In genomic region chr9:123336455-123336854, GRCh38 we compare ENCODE assay signal across 24 cellular contexts. TPM values are rescaled to one million over a fixed set of nuclear protein-coding genes. Genes with fewer than 3 reads are reported as not detected.
DNase-seq lines count a peak whose midpoint lies in the region; ATAC-seq, FAIRE-seq and TF ChIP-seq lines count a peak whose summit lies in the region.
"Had no signal": no experiment of that assay in that cellular context is flagged by ENCODE, and none has a peak within 500 bp of the region (broad histone marks: within the 10 kb centered on the region; RNA-seq: fewer than 3 reads in every experiment).

No MANE protein-coding gene starts in this region.

- H3K27me3 Mint-ChIP-seq in memory B cell: no peaks in the 10 kb centered on the region
- H3K27me3 Mint-ChIP-seq: activated naive CD8-positive, alpha-beta T cell treated with anti-CD3 and anti-CD28 coated beads for 36 hours; activated T-helper 17 cell treated with anti-CD3 and anti-CD28 coated beads, Interleukin-2, amount 50 U/mL, for 72 hours had no signal

- no peak for FAIRE-seq in bronchial epithelial cell (lab: Jason Lieb, UNC)
- FAIRE-seq: A549, urothelium cell line had no signal

- peak overlapping the region; percentile 48 for H3K27ac Mint-ChIP-seq in memory B cell
- H3K27ac Mint-ChIP-seq: activated naive CD8-positive, alpha-beta T cell treated with anti-CD3 and anti-CD28 coated beads for 36 hours; activated T-helper 17 cell treated with anti-CD3 and anti-CD28 coated beads, Interleukin-2, amount 50 U/mL, for 72 hours had no signal

- no TSS peak for BruUV-seq in A673 (replicated peaks; lab: Mats Ljungman, UMichigan)

- no peaks in the 10 kb centered on the region for H3K9me3 Mint-ChIP-seq in memory B cell
- H3K9me3 Mint-ChIP-seq: activated naive CD8-positive, alpha-beta T cell treated with anti-CD3 and anti-CD28 coated beads for 36 hours; activated T-helper 17 cell treated with anti-CD3 and anti-CD28 coated beads, Interleukin-2, amount 50 U/mL, for 72 hours had no signal

- in situ Hi-C loops in gastrocnemius medialis (cut with MboI; ENCODE audit: low sequenced_read_pairs in 4 of 4): loop anchor here in 3 of 4 donors (25.0 kb wide), 3 partner anchors 149 to 249 kb away; no protein-coding TSS in a partner anchor

- TF ChIP-seq POLR2A in gastrocnemius medialis (IDR thresholded peaks at IDR 0.05): no peak

- H3K27me3 ChIP-seq in A673 (replicated peaks; ENCODE audit: insufficient read depth, low read depth, low read length, poor library complexity) (no peaks in the 10 kb centered on the region), bronchial epithelial cell (ENCODE audit: control insufficient read depth, insufficient read depth, low read length) (no peaks in the 10 kb centered on the region), gastrocnemius medialis (no peaks in the 10 kb centered on the region)
- H3K27me3 ChIP-seq: SJCRH30 had no signal

- CTCF ChIA-PET in A673 (lab: Charles Lee): no interaction called here

- no peak overlapping the region for H3K4me3 Mint-ChIP-seq in memory B cell
- H3K4me3 Mint-ChIP-seq: activated naive CD8-positive, alpha-beta T cell treated with anti-CD3 and anti-CD28 coated beads for 36 hours; activated T-helper 17 cell treated with anti-CD3 and anti-CD28 coated beads, Interleukin-2, amount 50 U/mL, for 72 hours had no signal

- peaks cover 42% of the 10 kb centered on the region for H3K4me1 ChIP-seq in A673 (ENCODE audit: insufficient read depth, low read length, poor library complexity, severe bottlenecking)
- peaks cover 4 to 5% of the 10 kb centered on the region in 2 donors for H3K4me1 ChIP-seq in gastrocnemius medialis
- H3K4me1 ChIP-seq: A549 had no signal

- H3K27ac ChIP-seq in A673 (ENCODE audit: low read depth, low read length, poor library complexity, severe bottlenecking) (peak overlapping the region; percentile 72), gastrocnemius medialis (no peak overlapping the region)
- H3K27ac ChIP-seq: A549, SJCRH30 had no signal

- intact Hi-C loops in A673 (cut with micrococcal nuclease; ENCODE audit: unreplicated experiment): no loop called here
- intact Hi-C loops in gastrocnemius medialis (cut with DNase I; ENCODE audit: low total_unique reads): no loop called here

- ATAC-seq in memory B cell (ENCODE audit: low read depth): no peak
- no peak for ATAC-seq in gastrocnemius medialis
- ATAC-seq: A549; activated T-helper 17 cell treated with anti-CD3 and anti-CD28 coated beads, Interleukin-2, amount 50 U/mL, for 72 hours; left cardiac atrium had no signal

- no peaks in the 10 kb centered on the region for H3K9me3 ChIP-seq in A673 (ENCODE audit: low read depth, low read length, poor library complexity, severe bottlenecking)
- H3K9me3 ChIP-seq in gastrocnemius medialis: no peaks in the 10 kb centered on the region
- H3K9me3 ChIP-seq: A549, SJCRH30 had no signal

- H3K36me3 Mint-ChIP-seq in memory B cell: no peaks in the 10 kb centered on the region
- H3K36me3 Mint-ChIP-seq: activated naive CD8-positive, alpha-beta T cell treated with anti-CD3 and anti-CD28 coated beads for 36 hours had no signal

- TF ChIP-seq CTCF in A673 (conservative IDR thresholded peaks at IDR 0.05; ENCODE audit: low read depth, low read length): no peak
- TF ChIP-seq CTCF in bronchial epithelial cell (IDR thresholded peaks at IDR 0.05; ENCODE audit: insufficient read depth, low read length, severe bottlenecking): no peak
- TF ChIP-seq CTCF in gastrocnemius medialis (IDR thresholded peaks at IDR 0.05 in 4 of 5, conservative IDR thresholded peaks at IDR 0.05 in 1 of 5): no peak

- H3K4me3 ChIP-seq in A673 (ENCODE audit: low read depth, low read length, poor library complexity, severe bottlenecking) (no peak overlapping the region), bronchial epithelial cell (ENCODE audit: low read depth, low read length) (no peak overlapping the region), gastrocnemius medialis (no peak overlapping the region)
- H3K4me3 ChIP-seq: A549, SJCRH30 had no signal

- no peak for DNase-seq in A673 (ENCODE audit: low spot score)
- peak; percentile 35 for DNase-seq in NCI-H226
- peak; percentile 69 for DNase-seq in bronchial epithelial cell (ENCODE audit: low read depth)
- no peak for DNase-seq in memory B cell (ENCODE audit: low spot score in 2 of 2)
- no peak for DNase-seq in gastrocnemius medialis
- no peak for DNase-seq in islet precursor cell
- no peak for DNase-seq in SIG-M5 (lab: John Stamatoyannopoulos, UW)
- DNase-seq in GM03348 (ENCODE audit: low spot score): no peak
- DNase-seq: activated CD8-positive, alpha-beta memory T cell treated with anti-CD3 and anti-CD28 coated beads, Interleukin-2, amount 50 U/mL, for 4 hours; activated naive CD8-positive, alpha-beta T cell treated with anti-CD3 and anti-CD28 coated beads for 36 hours; cerebellar nuclear complex; effector CD8-positive, alpha-beta T cell; EL; glutamatergic neuron; GOT3; left cardiac atrium; midbrain; posterior cingulate gyrus; SJCRH30; stimulated activated CD8-positive, alpha-beta memory T cell treated with anti-CD3 and anti-CD28 coated beads, Interleukin-4, amount 100 ng/mL, for 48 hours; T-helper 2 cell had no signal

- peaks cover 62% of the 10 kb centered on the region for H3K4me1 Mint-ChIP-seq in memory B cell

- H3K36me3 ChIP-seq in A673 (ENCODE audit: insufficient read depth, low read length, poor library complexity, severe bottlenecking) (no peaks in the 10 kb centered on the region), bronchial epithelial cell (ENCODE audit: control insufficient read depth, insufficient read depth, low read length) (no peaks in the 10 kb centered on the region), gastrocnemius medialis (no peaks in the 10 kb centered on the region)
- H3K36me3 ChIP-seq: SJCRH30 had no signal

- POLR2A ChIA-PET in A673 (lab: Charles Lee; ENCODE audit: low non-redundant PET): no interaction called here

RNA-seq across cellular contexts. Expression of gene CRB2, which starts 19.5 kb away (rescaled TPM):
- total RNA-seq in A673 (2021): 0.47 and 0.55 TPM in 2 replicates
- not detected in 2 replicates for total RNA-seq in bronchial epithelial cell
- not detected for total RNA-seq in gastrocnemius medialis

Comparison
In these comparisons a context has a peak if more than half of its experiments do, and no peak if none do; other contexts are left out.
1. DNase-seq: peak in NCI-H226 (single experiment) and bronchial epithelial cell (single experiment); none in A673 (single experiment), memory B cell (0 of 2), gastrocnemius medialis (0 of 2), islet precursor cell (single experiment), SIG-M5 (single experiment) and GM03348 (single experiment).